Comparison of ENCODE assay signal across 20 cellular contexts in the genomic region with DNA sequence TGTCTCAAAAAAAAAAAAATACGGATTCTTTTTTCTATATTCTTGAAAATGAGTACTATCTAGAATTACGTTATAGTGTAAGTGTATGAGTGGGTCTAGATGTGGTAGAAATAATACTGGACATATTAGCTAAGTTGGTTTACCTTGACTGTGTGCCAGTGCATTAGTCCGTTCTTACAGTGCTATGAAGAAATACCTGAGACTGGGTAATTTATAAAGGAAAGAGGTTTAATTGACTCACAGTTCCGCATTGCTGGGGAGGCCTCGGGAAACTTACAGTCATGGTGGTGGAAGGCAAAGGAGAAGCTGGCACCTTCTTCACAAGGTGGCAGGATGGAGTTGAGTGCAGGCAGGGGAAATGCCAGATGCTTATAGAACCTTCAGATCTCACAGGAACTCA.
"Had no signal": no experiment of that assay in that cellular context is flagged by ENCODE, and none has a peak within 500 bp of the region (broad histone marks: within the 10 kb centered on the region; RNA-seq: fewer than 3 reads in every experiment).

No MANE protein-coding gene starts in this region.

- H3K36me3 ChIP-seq: brain microvascular endothelial cell, prostate gland, right lobe of liver had no signal

- DNase-seq: activated CD4-positive, alpha-beta T cell treated with anti-CD3 and anti-CD28 coated beads, Interleukin-2, amount 10 ng/mL, durations not matched to agents 24 days and 14 days; activated CD8-positive, alpha-beta T cell treated with anti-CD3 and anti-CD28 coated beads for 36 hours; activated naive CD4-positive, alpha-beta T cell treated with Interleukin-2 at 50 U/mL for 16 hours; activated T-cell treated with anti-CD3 and anti-CD28 coated beads, Interleukin-2, amount 50 U/mL, for 1 hour; anterior cingulate cortex; brain microvascular endothelial cell; effector CD8-positive, alpha-beta T cell; foreskin fibroblast; glutamatergic neuron; kidney; mesendoderm; naive thymus-derived CD8-positive, alpha-beta T cell; right lobe of liver; stimulated activated CD4-positive, alpha-beta T cell treated with anti-CD3 and anti-CD28 coated beads, Interleukin-4, amount 100 ng/mL, for 1 hour; T-cell; T-helper 9 cell had no signal

- H3K9me3 ChIP-seq: prostate gland, right lobe of liver, thoracic aorta had no signal

- ATAC-seq: activated CD8-positive, alpha-beta T cell treated with anti-CD3 and anti-CD28 coated beads for 36 hours; naive thymus-derived CD8-positive, alpha-beta T cell; right lobe of liver; T-cell had no signal

- H3K27me3 ChIP-seq: brain microvascular endothelial cell, right lobe of liver had no signal

- H3K27ac ChIP-seq: brain microvascular endothelial cell, right lobe of liver had no signal

- H3K4me1 Mint-ChIP-seq: T-cell had no signal

- H3K4me3 ChIP-seq: prostate gland, right lobe of liver, smooth muscle cell, thoracic aorta had no signal

- H3K4me3 Mint-ChIP-seq: activated CD4-positive, alpha-beta T cell treated with anti-CD3 and anti-CD28 coated beads, Interleukin-2, amount 10 ng/mL, durations not matched to agents 24 days and 14 days; activated CD8-positive, alpha-beta T cell treated with anti-CD3 and anti-CD28 coated beads for 36 hours; naive thymus-derived CD8-positive, alpha-beta T cell; T-cell had no signal

- H3K27ac Mint-ChIP-seq: activated CD4-positive, alpha-beta T cell treated with anti-CD3 and anti-CD28 coated beads, Interleukin-2, amount 10 ng/mL, durations not matched to agents 24 days and 14 days; activated CD8-positive, alpha-beta T cell treated with anti-CD3 and anti-CD28 coated beads for 36 hours; activated T-helper 2 cell treated with anti-CD3 and anti-CD28 coated beads, Interferon-gamma antibody, Interleukin-2, Interleukin-4, amounts not matched to agents 10 μg/mL and 5 μg/mL and 100 μg/mL, durations not matched to agents 14 hours and 24 hours and 36 hours; T-cell had no signal

- H3K27me3 Mint-ChIP-seq: activated CD4-positive, alpha-beta T cell treated with anti-CD3 and anti-CD28 coated beads, Interleukin-2, amount 10 ng/mL, durations not matched to agents 24 days and 14 days; activated CD8-positive, alpha-beta T cell treated with anti-CD3 and anti-CD28 coated beads for 36 hours; naive thymus-derived CD8-positive, alpha-beta T cell; T-cell had no signal
